Comparison of ENCODE assay signal across 8 cellular contexts in genomic region chrX:153600032-153600373, GRCh38. TPM values are rescaled to one million over a fixed set of nuclear protein-coding genes. Genes with fewer than 3 reads are reported as not detected.
DNase-seq lines count a peak whose midpoint lies in the region; ATAC-seq and TF ChIP-seq lines count a peak whose summit lies in the region.

No MANE protein-coding gene starts in this region.

- H3K9me3 ChIP-seq in iPS-15b (ENCODE audit: control insufficient read depth, insufficient read depth, low read length) (no peaks in the 10 kb centered on the region), stomach smooth muscle (ENCODE audit: control insufficient read depth in 2 of 2, low read length in 2 of 2) (peaks cover 0 to 10% of the 10 kb centered on the region in 2 donors)

- peak overlapping the region; percentile 73 for H3K4me3 ChIP-seq in iPS-15b (ENCODE audit: low read depth, low read length)
- H3K4me3 ChIP-seq in stomach smooth muscle (ENCODE audit: low read length in 2 of 2), result peak overlapping the region; percentile 77 to 78

- ATAC-seq in WTC11 (no peak), HG02870 (IDR thresholded peaks at IDR 0.05; ENCODE audit: unreplicated experiment) (no peak)

- H3K36me3 Mint-ChIP-seq in activated naive CD4-positive, alpha-beta T cell treated with anti-CD3 and anti-CD28 coated beads for 36 hours (ENCODE audit: low read depth), result peaks cover 4% of the 10 kb centered on the region
- H3K36me3 Mint-ChIP-seq in WTC11, result peaks cover 5% of the 10 kb centered on the region

- intact Hi-C loops in activated naive CD4-positive, alpha-beta T cell treated with anti-CD3 and anti-CD28 coated beads for 36 hours (cut with micrococcal nuclease), result no loop called here

- H3K9me3 Mint-ChIP-seq in activated naive CD4-positive, alpha-beta T cell treated with anti-CD3 and anti-CD28 coated beads for 36 hours, result no peaks in the 10 kb centered on the region
- no peaks in the 10 kb centered on the region for H3K9me3 Mint-ChIP-seq in WTC11

- peak overlapping the region; percentile 82 for H3K4me3 Mint-ChIP-seq in activated naive CD4-positive, alpha-beta T cell treated with anti-CD3 and anti-CD28 coated beads for 36 hours
- H3K4me3 Mint-ChIP-seq in WTC11, result peak overlapping the region; percentile 69

- H3K36me3 ChIP-seq in iPS-15b (ENCODE audit: control insufficient read depth, insufficient read depth, low read length) (peaks cover 3% of the 10 kb centered on the region), stomach smooth muscle (ENCODE audit: control insufficient read depth in 2 of 2, insufficient read depth in 2 of 2, low read length in 2 of 2) (no peaks in the 10 kb centered on the region)

- no peak overlapping the region for H3K27ac ChIP-seq in stomach smooth muscle (ENCODE audit: low read length)

- H3K9ac ChIP-seq in iPS-15b (ENCODE audit: low read depth, low read length), result no peak overlapping the region
- peak overlapping the region in 1 of 2 donors; percentile 66 for H3K9ac ChIP-seq in stomach smooth muscle (ENCODE audit: low read length in 2 of 2)

- TF ChIP-seq CTCF in WTC11 (IDR thresholded peaks at IDR 0.05), result no peak

- peaks cover 49% of the 10 kb centered on the region for H3K4me1 Mint-ChIP-seq in activated naive CD4-positive, alpha-beta T cell treated with anti-CD3 and anti-CD28 coated beads for 36 hours (ENCODE audit: low read depth)
- H3K4me1 Mint-ChIP-seq in WTC11, result peaks cover 13% of the 10 kb centered on the region

- peak overlapping the region; percentile 68 for H3K27ac Mint-ChIP-seq in activated naive CD4-positive, alpha-beta T cell treated with anti-CD3 and anti-CD28 coated beads for 36 hours
- H3K27ac Mint-ChIP-seq in WTC11, result no peak overlapping the region

- no peaks in the 10 kb centered on the region for H3K27me3 Mint-ChIP-seq in activated naive CD4-positive, alpha-beta T cell treated with anti-CD3 and anti-CD28 coated beads for 36 hours (ENCODE audit: low read depth)
- H3K27me3 Mint-ChIP-seq in WTC11 (ENCODE audit: low read depth), result peaks cover 4% of the 10 kb centered on the region

- no peaks in the 10 kb centered on the region for H3K4me1 ChIP-seq in iPS-15b (ENCODE audit: control insufficient read depth, insufficient read depth, low read length)
- peaks cover 21% of the 10 kb centered on the region for H3K4me1 ChIP-seq in stomach smooth muscle (ENCODE audit: control insufficient read depth, insufficient read depth, low read length)

- CTCF ChIA-PET in activated naive CD4-positive, alpha-beta T cell treated with anti-CD3 and anti-CD28 coated beads for 36 hours (lab: Charles Lee), result interaction anchor here (0.8 to 2.7 kb wide), 2 partner anchors 10 to 68 kb away, joined by 4 to 15 read pairs; no protein-coding TSS in a partner anchor
- CTCF ChIA-PET in WTC11 (lab: Charles Lee), result interaction anchor here (0.8 to 3.2 kb wide), 11 partner anchors 10 to 70 kb away, joined by 3 to 16 read pairs (median 5); no protein-coding TSS in a partner anchor

- POLR2A ChIA-PET in WTC11 (lab: Charles Lee), result no interaction called here

- peak; percentile 42 for DNase-seq in activated naive CD4-positive, alpha-beta T cell treated with anti-CD3 and anti-CD28 coated beads for 36 hours
- no peak for DNase-seq in activated naive CD4-positive, alpha-beta T cell treated with anti-CD3 and anti-CD28 coated beads, Interleukin-2, amount 50 U/mL, for 16 hours
- no peak for DNase-seq in WTC11 (ENCODE audit: low spot score)
- no peak for DNase-seq in NCI-H1436 treated with DMSO at 0.1 percent for 48 hours (lab: John Stamatoyannopoulos, UW)
- DNase-seq in KG1 (lab: John Stamatoyannopoulos, UW), result no peak

- H3K27me3 ChIP-seq in iPS-15b (ENCODE audit: control insufficient read depth, insufficient read depth, low read length), result peaks cover 5% of the 10 kb centered on the region
- peaks cover 0 to 10% of the 10 kb centered on the region in 2 donors for H3K27me3 ChIP-seq in stomach smooth muscle (ENCODE audit: control insufficient read depth in 1 of 2, insufficient read depth in 2 of 2, low read length in 2 of 2)

TF ChIP-seq in WTC11, 78 proteins besides CTCF, POLR2A, EP300 and RAD21 (continues in another document):
- no peak for TF ChIP-seq ZNF512 (CRISPR knock-in tag; IDR thresholded peaks at IDR 0.05; ENCODE audit: borderline replicate concordance)
- TF ChIP-seq RELA (CRISPR knock-in tag; IDR thresholded peaks at IDR 0.05; ENCODE audit: borderline replicate concordance), result no peak
- no peak for TF ChIP-seq ZSCAN18 (CRISPR knock-in tag; IDR thresholded peaks at IDR 0.05)
- no peak for TF ChIP-seq ZNF532 (CRISPR knock-in tag; IDR thresholded peaks at IDR 0.05; ENCODE audit: borderline replicate concordance)
- TF ChIP-seq TEAD1 (CRISPR knock-in tag; IDR thresholded peaks at IDR 0.05), result no peak
- no peak for TF ChIP-seq FOXJ3 (CRISPR knock-in tag; IDR thresholded peaks at IDR 0.05; ENCODE audit: borderline replicate concordance)
- no peak for TF ChIP-seq TCF7 (CRISPR knock-in tag; IDR thresholded peaks at IDR 0.05; ENCODE audit: low read depth)
- no peak for TF ChIP-seq ZNF317 (CRISPR knock-in tag; IDR thresholded peaks at IDR 0.05; ENCODE audit: borderline replicate concordance, low read depth)
- TF ChIP-seq FOXK1 (CRISPR knock-in tag; IDR thresholded peaks at IDR 0.05), result no peak
- TF ChIP-seq RORB (CRISPR knock-in tag; IDR thresholded peaks at IDR 0.05), result no peak

RNA-seq across cellular contexts. Expression of gene CCNQ, which starts 1.1 kb away (rescaled TPM):
- 10 to 100 TPM; 13.4 to 15.1 TPM for total RNA-seq in activated naive CD4-positive, alpha-beta T cell treated with anti-CD3 and anti-CD28 coated beads for 36 hours
- 15.2 to 17.4 TPM (median 15.4 TPM) in 3 replicates for total RNA-seq in WTC11 (2021)

RNA-seq across cellular contexts. Expression of gene DUSP9, which starts 47.0 kb away (rescaled TPM):
- total RNA-seq in activated naive CD4-positive, alpha-beta T cell treated with anti-CD3 and anti-CD28 coated beads for 36 hours, result under 1 TPM in 1 of 2 experiments, not detected in 1; 0.36 TPM
- total RNA-seq in WTC11 (2021), result 2.5 to 2.8 TPM (median 2.5 TPM) in 3 replicates
